Comparison of ENCODE assay signal across 1 cellular context in genomic region chr11:119357069-119357468, GRCh38.
TF ChIP-seq lines count a peak whose summit lies in the region.

No MANE protein-coding gene starts in this region.

TF ChIP-seq in K562, 482 proteins besides CTCF, POLR2A, EP300 and RAD21:
- TF ChIP-seq KDM1A (IDR thresholded peaks at IDR 0.05) (peak in 1 of 2 experiments; percentile 2; a peak in 1 of 4 replicates), NRF1 (conservative IDR thresholded peaks at IDR 0.05 in 1 of 2, IDR thresholded peaks at IDR 0.05 in 1 of 2) (no peak), VEZF1 (CRISPR knock-in tag; IDR thresholded peaks at IDR 0.05) (peak; percentile 44)
